Comparison of ENCODE assay signal across 14 cellular contexts in the genomic region with DNA sequence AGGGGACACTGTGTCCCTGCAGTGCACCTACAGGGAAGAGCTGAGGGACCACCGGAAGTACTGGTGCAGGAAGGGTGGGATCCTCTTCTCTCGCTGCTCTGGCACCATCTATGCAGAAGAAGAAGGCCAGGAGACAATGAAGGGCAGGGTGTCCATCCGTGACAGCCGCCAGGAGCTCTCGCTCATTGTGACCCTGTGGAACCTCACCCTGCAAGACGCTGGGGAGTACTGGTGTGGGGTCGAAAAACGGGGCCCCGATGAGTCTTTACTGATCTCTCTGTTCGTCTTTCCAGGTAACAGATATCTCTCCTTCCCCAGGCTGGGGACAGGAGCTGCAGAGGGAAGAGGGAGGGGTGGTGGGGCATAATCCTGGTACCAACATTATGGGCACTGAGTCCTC. TPM values are rescaled to one million over a fixed set of nuclear protein-coding genes. Genes with fewer than 3 reads are reported as not detected.
DNase-seq lines count a peak whose midpoint lies in the region; ATAC-seq and TF ChIP-seq lines count a peak whose summit lies in the region.
"Had no signal": no experiment of that assay in that cellular context is flagged by ENCODE, and none has a peak within 500 bp of the region (broad histone marks: within the 10 kb centered on the region; RNA-seq: fewer than 3 reads in every experiment).

No MANE protein-coding gene starts in this region.

- no peaks in the 10 kb centered on the region for H3K36me3 Mint-ChIP-seq in activated CD4-positive, alpha-beta T cell treated with anti-CD3 and anti-CD28 coated beads, Interleukin-2, amount 10 ng/mL, durations not matched to agents 7 days and 5 days (ENCODE audit: low read depth)
- H3K36me3 Mint-ChIP-seq: CD4-positive, alpha-beta memory T cell had no signal

- no peak overlapping the region for H2BK12ac ChIP-seq in neuronal stem cell (ENCODE audit: low read length)

- H3K9me3 ChIP-seq in heart right ventricle (no peaks in the 10 kb centered on the region), right atrium auricular region (no peaks in the 10 kb centered on the region), neuronal stem cell (replicated peaks in 1 of 2; ENCODE audit: control insufficient read depth in 2 of 2, insufficient read depth in 1 of 2, low read depth in 1 of 2, low read length in 2 of 2) (no peaks in the 10 kb centered on the region), skeletal muscle tissue (ENCODE audit: control insufficient read depth in 3 of 3, low read length in 3 of 3) (no peaks in the 10 kb centered on the region), prostate gland (no peaks in the 10 kb centered on the region), OCI-LY7 (ENCODE audit: low read length) (no peaks in the 10 kb centered on the region)
- H3K9me3 ChIP-seq: A549, BE2C had no signal

- H3K4me3 ChIP-seq in heart right ventricle (peak overlapping the region in 9 of 10 donors; percentile 14 to 55 (median 40)), right atrium auricular region (peak overlapping the region in 1 of 2 donors; percentile 37), neuronal stem cell (ENCODE audit: low read length in 2 of 2) (no peak overlapping the region), skeletal muscle tissue (ENCODE audit: low read length in 3 of 3) (peak overlapping the region in 2 of 3 donors; percentile 6 to 29), prostate gland (no peak overlapping the region), OCI-LY7 (ENCODE audit: low read depth, low read length, poor library complexity, severe bottlenecking) (no peak overlapping the region)
- H3K4me3 ChIP-seq: A549, GM23248 had no signal

- no peaks in the 10 kb centered on the region for H3K79me2 ChIP-seq in OCI-LY7 (ENCODE audit: insufficient read depth, low read depth, low read length)

- peak overlapping the region; percentile 28 for H3K23ac ChIP-seq in neuronal stem cell (ENCODE audit: low read depth, low read length, poor library complexity)

- no peak for TF ChIP-seq POLR2A in prostate gland (IDR thresholded peaks at IDR 0.05)

- H3K4me2 ChIP-seq in neuronal stem cell (ENCODE audit: insufficient read depth, low read length, poor library complexity, severe bottlenecking) (no peak overlapping the region), OCI-LY7 (ENCODE audit: low read length) (no peak overlapping the region)
- H3K4me2 ChIP-seq: A549 had no signal

- WGBS in heart right ventricle, 2 donors = 74 to 78% methylated on average over 10 of the region's 10 CpGs
- no CpG with 5 or more reads among the region's 10 CpGs for WGBS in neuronal stem cell (ENCODE audit: extremely low coverage in 2 of 2, insufficient read length in 2 of 2, insufficient replicate concordance in 1 of 2), 2 donors
- 91% methylated on average over 10 of the region's 10 CpGs for WGBS in prostate gland

- no peak overlapping the region for H2BK120ac ChIP-seq in neuronal stem cell (ENCODE audit: low read depth, low read length)

- TF ChIP-seq CTCF in heart right ventricle (IDR thresholded peaks at IDR 0.05) (no peak), right atrium auricular region (IDR thresholded peaks at IDR 0.05) (no peak), prostate gland (IDR thresholded peaks at IDR 0.05) (no peak), OCI-LY7 (conservative IDR thresholded peaks at IDR 0.05; ENCODE audit: low read length) (no peak)

- no peaks in the 10 kb centered on the region for H3K4me1 Mint-ChIP-seq in activated CD4-positive, alpha-beta T cell treated with anti-CD3 and anti-CD28 coated beads, Interleukin-2, amount 10 ng/mL, durations not matched to agents 7 days and 5 days

- POLR2A ChIA-PET in OCI-LY7 (lab: Charles Lee) = no interaction called here
- POLR2A ChIA-PET in activated CD4-positive, alpha-beta T cell treated with anti-CD3 and anti-CD28 coated beads, Interleukin-2, amount 10 ng/mL, durations not matched to agents 7 days and 5 days (lab: Charles Lee) = no interaction called here

- H2BK5ac ChIP-seq in neuronal stem cell (ENCODE audit: low read length) = no peak overlapping the region

- H4K20me1 ChIP-seq in OCI-LY7 (ENCODE audit: insufficient read depth, low read length) = no peaks in the 10 kb centered on the region

- H2AFZ ChIP-seq in neuronal stem cell (ENCODE audit: low read length) (no peak overlapping the region), OCI-LY7 (ENCODE audit: low read length) (no peak overlapping the region)
- H2AFZ ChIP-seq: GM23248 had no signal

- H3K9me3 Mint-ChIP-seq in activated CD4-positive, alpha-beta T cell treated with anti-CD3 and anti-CD28 coated beads, Interleukin-2, amount 10 ng/mL, durations not matched to agents 7 days and 5 days = no peaks in the 10 kb centered on the region
- H3K9me3 Mint-ChIP-seq: CD4-positive, alpha-beta memory T cell had no signal

- CTCF ChIA-PET in OCI-LY7 (lab: Charles Lee; ENCODE audit: unreplicated experiment) = no interaction called here
- CTCF ChIA-PET in activated CD4-positive, alpha-beta T cell treated with anti-CD3 and anti-CD28 coated beads, Interleukin-2, amount 10 ng/mL, durations not matched to agents 7 days and 5 days (lab: Charles Lee) = no interaction called here

- no peak overlapping the region for H2BK15ac ChIP-seq in neuronal stem cell (ENCODE audit: low read length)

- no peaks in the 10 kb centered on the region for H3K79me1 ChIP-seq in neuronal stem cell (ENCODE audit: low read depth, low read length)

- no peak overlapping the region for H3K4me3 Mint-ChIP-seq in activated CD4-positive, alpha-beta T cell treated with anti-CD3 and anti-CD28 coated beads, Interleukin-2, amount 10 ng/mL, durations not matched to agents 7 days and 5 days
- H3K4me3 Mint-ChIP-seq: CD4-positive, alpha-beta memory T cell had no signal

- H3K4ac ChIP-seq in neuronal stem cell (ENCODE audit: low read length) = no peak overlapping the region

- H3K27me3 ChIP-seq in heart right ventricle = no peaks in the 10 kb centered on the region
- no peaks in the 10 kb centered on the region for H3K27me3 ChIP-seq in right atrium auricular region
- H3K27me3 ChIP-seq in neuronal stem cell (ENCODE audit: control insufficient read depth in 3 of 3, insufficient read depth in 3 of 3, low read depth in 1 of 3, low read length in 3 of 3) = peaks cover 0 to 22% (median 3%) of the 10 kb centered on the region in 3 experiments
- H3K27me3 ChIP-seq in skeletal muscle tissue (ENCODE audit: control insufficient read depth in 3 of 3, insufficient read depth in 3 of 3, low read length in 3 of 3) = peaks cover 2 to 10% (median 4%) of the 10 kb centered on the region in 3 donors
- no peaks in the 10 kb centered on the region for H3K27me3 ChIP-seq in prostate gland (replicated peaks; ENCODE audit: insufficient read depth)
- H3K27me3 ChIP-seq: BE2C had no signal

- H4K8ac ChIP-seq in neuronal stem cell (ENCODE audit: low read depth, low read length) = no peak overlapping the region

- BruUV-seq in OCI-LY7 (replicated peaks; lab: Mats Ljungman, UMichigan) = no TSS peak

- no peaks in the 10 kb centered on the region for H3K36me3 ChIP-seq in heart right ventricle
- no peaks in the 10 kb centered on the region for H3K36me3 ChIP-seq in right atrium auricular region
- no peaks in the 10 kb centered on the region for H3K36me3 ChIP-seq in neuronal stem cell (replicated peaks in 1 of 2; ENCODE audit: control insufficient read depth in 2 of 2, insufficient read depth in 2 of 2, low read length in 2 of 2)
- H3K36me3 ChIP-seq in skeletal muscle tissue (ENCODE audit: control insufficient read depth in 3 of 3, insufficient read depth in 3 of 3, low read length in 3 of 3) = no peaks in the 10 kb centered on the region
- no peaks in the 10 kb centered on the region for H3K36me3 ChIP-seq in prostate gland
- H3K36me3 ChIP-seq in OCI-LY7 (ENCODE audit: insufficient read depth, low read length) = no peaks in the 10 kb centered on the region
- H3K36me3 ChIP-seq: BE2C had no signal

- H4K91ac ChIP-seq in neuronal stem cell (ENCODE audit: low read depth, low read length, poor library complexity) = no peak overlapping the region

- H3K9ac ChIP-seq in neuronal stem cell (ENCODE audit: low read depth, low read length, poor library complexity) (peak overlapping the region; percentile 61), skeletal muscle tissue (ENCODE audit: low read depth in 1 of 3, low read length in 3 of 3) (peak overlapping the region in 1 of 3 donors; percentile 8)
- H3K9ac ChIP-seq: GM23248 had no signal

- H3K4me1 ChIP-seq in heart right ventricle (peaks cover 0 to 30% (median 6%) of the 10 kb centered on the region in 9 donors), right atrium auricular region (peaks cover 0 to 15% of the 10 kb centered on the region in 2 donors), neuronal stem cell (ENCODE audit: control insufficient read depth in 2 of 2, insufficient read depth in 1 of 2, low read depth in 1 of 2, low read length in 2 of 2) (peaks cover 3 to 6% of the 10 kb centered on the region in 2 donors), skeletal muscle tissue (ENCODE audit: control insufficient read depth in 3 of 3, insufficient read depth in 3 of 3, low read length in 3 of 3) (peaks cover 0 to 8% (median 5%) of the 10 kb centered on the region in 3 donors), prostate gland (replicated peaks) (no peaks in the 10 kb centered on the region), OCI-LY7 (ENCODE audit: insufficient read depth, low read length, poor library complexity, severe bottlenecking) (no peaks in the 10 kb centered on the region)
- H3K4me1 ChIP-seq: BE2C had no signal

- peaks cover 9% of the 10 kb centered on the region for H3K27me3 Mint-ChIP-seq in activated CD4-positive, alpha-beta T cell treated with anti-CD3 and anti-CD28 coated beads, Interleukin-2, amount 10 ng/mL, durations not matched to agents 7 days and 5 days

- no peaks in the 10 kb centered on the region for H3K9me2 ChIP-seq in OCI-LY7 (ENCODE audit: insufficient read depth, low read length)

- H3K14ac ChIP-seq in neuronal stem cell (ENCODE audit: low read length) = no peak overlapping the region

- H2AK5ac ChIP-seq in neuronal stem cell (ENCODE audit: low read depth, low read length) = no peak overlapping the region

- DNase-seq in heart right ventricle (no peak), right atrium auricular region (ENCODE audit: low spot score) (no peak), neuronal stem cell (ENCODE audit: low spot score) (no peak), prostate gland (ENCODE audit: low spot score) (no peak), OCI-LY7 (ENCODE audit: low spot score) (no peak)
- no peak for DNase-seq in activated CD4-positive, alpha-beta T cell treated with anti-CD3 and anti-CD28 coated beads, Interleukin-2, amount 10 ng/mL, durations not matched to agents 7 days and 5 days
- DNase-seq: BE2C; CD4-positive, alpha-beta memory T cell; DMS79; GM23248 had no signal

- H3K27ac ChIP-seq in heart right ventricle = peak overlapping the region in 8 of 10 donors; percentile 36 to 85 (median 76)
- H3K27ac ChIP-seq in right atrium auricular region = no peak overlapping the region
- H3K27ac ChIP-seq in neuronal stem cell (replicated peaks; ENCODE audit: low read length) = no peak overlapping the region
- H3K27ac ChIP-seq in skeletal muscle tissue (ENCODE audit: low read depth, low read length) = no peak overlapping the region
- H3K27ac ChIP-seq in prostate gland = no peak overlapping the region
- H3K27ac ChIP-seq in OCI-LY7 (ENCODE audit: low read depth, low read length, poor library complexity, severe bottlenecking) = no peak overlapping the region
- H3K27ac ChIP-seq: A549, C4-2B, GM23248 had no signal

- ATAC-seq in heart right ventricle = peak in 2 of 8 donors; percentile 4 to 28
- ATAC-seq: A549 had no signal

- intact Hi-C loops in heart right ventricle (cut with DNase I) (loop anchor here in 8 of 10 donors (5.0 to 10.0 kb wide), 7 partner anchors 64 to 164 kb away; a partner anchor contains a TSS), prostate gland (cut with DNase I) (loop anchor here (5.0 kb wide), 3 partner anchors 71 to 151 kb away; a partner anchor contains a TSS), OCI-LY7 (cut with micrococcal nuclease; ENCODE audit: unreplicated experiment) (no loop called here)

- no peak overlapping the region for H3K18ac ChIP-seq in neuronal stem cell (ENCODE audit: low read length)

- no peak overlapping the region for H3K27ac Mint-ChIP-seq in activated CD4-positive, alpha-beta T cell treated with anti-CD3 and anti-CD28 coated beads, Interleukin-2, amount 10 ng/mL, durations not matched to agents 7 days and 5 days
- H3K27ac Mint-ChIP-seq: CD4-positive, alpha-beta memory T cell had no signal

RNA-seq across cellular contexts. Expression of a gene that starts 1.6 kb away (rescaled TPM):
- total RNA-seq in heart right ventricle (10 to 100 TPM in 7 of 10 donors, 1 to 10 TPM in 3; 3.8 to 70.9 (median 12.7) TPM), right atrium auricular region (10 to 100 TPM; 11.8 to 30.4 TPM), skeletal muscle tissue (1.6 TPM), prostate gland (10 to 100 TPM in 1 of 2 donors, under 1 TPM in 1; 0.09 to 33.5 TPM), OCI-LY7 (2022) (not detected in 2 replicates)
- 10 to 100 TPM; 30.0 to 34.3 TPM for polyA plus RNA-seq in heart right ventricle
- polyA plus RNA-seq in neuronal stem cell (2013, experiment 1 of 2) = 0.04 TPM
- 0.03 TPM for polyA plus RNA-seq in neuronal stem cell (2013, experiment 2 of 2)
- not detected in 2 replicates for total RNA-seq in OCI-LY7 (2014; rRNA removed; shearing (Covaris generic))
- not detected for total RNA-seq in activated CD4-positive, alpha-beta T cell treated with anti-CD3 and anti-CD28 coated beads, Interleukin-2, amount 10 ng/mL, durations not matched to agents 7 days and 5 days
- total RNA-seq: CD4-positive, alpha-beta memory T cell; GM23248 had no signal
- polyA plus RNA-seq: A549; AG04450; CD4-positive, alpha-beta memory T cell; GM23248 had no signal

RNA-seq across cellular contexts. Expression of a gene that starts 15.7 kb away (rescaled TPM):
- 10 to 100 TPM; 16.6 to 84.2 (median 26.6) TPM for total RNA-seq in heart right ventricle
- 10 to 100 TPM; 41.0 to 90.1 TPM for polyA plus RNA-seq in heart right ventricle
- 10 to 100 TPM; 35.0 to 36.2 TPM for total RNA-seq in right atrium auricular region
- 5.1 TPM for polyA plus RNA-seq in neuronal stem cell (2013, experiment 1 of 2)
- polyA plus RNA-seq in neuronal stem cell (2013, experiment 2 of 2) = 5.9 TPM
- total RNA-seq in skeletal muscle tissue = 4.2 TPM
- 10 to 100 TPM in 1 of 2 donors, 1 to 10 TPM in 1; 4.4 to 16.4 TPM for total RNA-seq in prostate gland
- total RNA-seq in OCI-LY7 (2014; rRNA removed; shearing (Covaris generic)) = not detected in 2 replicates
- not detected in 2 replicates for total RNA-seq in OCI-LY7 (2022)
- not detected for total RNA-seq in activated CD4-positive, alpha-beta T cell treated with anti-CD3 and anti-CD28 coated beads, Interleukin-2, amount 10 ng/mL, durations not matched to agents 7 days and 5 days

RNA-seq across cellular contexts. Expression of a gene that starts 58.7 kb away (rescaled TPM):
- 10 to 100 TPM in 8 of 10 donors, 1 to 10 TPM in 2; 9.1 to 20.7 (median 14.1) TPM for total RNA-seq in heart right ventricle
- 1 to 10 TPM; 5.0 to 5.4 TPM for polyA plus RNA-seq in heart right ventricle
- 10 to 100 TPM; 11.9 to 15.6 TPM for total RNA-seq in right atrium auricular region
- 13.6 TPM for polyA plus RNA-seq in neuronal stem cell (2013, experiment 1 of 2)
- polyA plus RNA-seq in neuronal stem cell (2013, experiment 2 of 2) = 14.1 TPM
- total RNA-seq in skeletal muscle tissue = 1.0 TPM
- 10 to 100 TPM; 14.9 to 17.7 TPM for total RNA-seq in prostate gland
- 0.16 and 0.39 TPM in 2 replicates for total RNA-seq in OCI-LY7 (2014; rRNA removed; shearing (Covaris generic))
- 0.63 and 0.67 TPM in 2 replicates for total RNA-seq in OCI-LY7 (2022)
- under 1 TPM; 0.60 to 0.69 TPM for total RNA-seq in activated CD4-positive, alpha-beta T cell treated with anti-CD3 and anti-CD28 coated beads, Interleukin-2, amount 10 ng/mL, durations not matched to agents 7 days and 5 days

Comparison
In these comparisons a context has a peak if more than half of its experiments do, and no peak if none do; other contexts are left out.
1. H3K27ac ChIP-seq: peak in heart right ventricle (8 of 10); none in right atrium auricular region (0 of 2), neuronal stem cell (single experiment), skeletal muscle tissue (single experiment), prostate gland (0 of 2) and OCI-LY7 (single experiment).
2. H3K4me3 ChIP-seq: peak in heart right ventricle (9 of 10) and skeletal muscle tissue (2 of 3); none in neuronal stem cell (0 of 2), prostate gland (0 of 2) and OCI-LY7 (single experiment).